11 cellular contexts compared by ENCODE assay signal in genomic region chr11:34655335-34656008, GRCh38. TPM values are rescaled to one million over a fixed set of nuclear protein-coding genes. Genes with fewer than 3 reads are reported as not detected.
DNase-seq lines count a peak whose midpoint lies in the region; FAIRE-seq and TF ChIP-seq lines count a peak whose summit lies in the region.
"Had no signal": no experiment of that assay in that cellular context is flagged by ENCODE, and none has a peak within 500 bp of the region (broad histone marks: within the 10 kb centered on the region; RNA-seq: fewer than 3 reads in every experiment).

No MANE protein-coding gene starts in this region.

- H3K9me3 Mint-ChIP-seq in astrocyte (ENCODE audit: unreplicated experiment), result no peaks in the 10 kb centered on the region
- no peaks in the 10 kb centered on the region for H3K9me3 Mint-ChIP-seq in type B pancreatic cell
- H3K9me3 Mint-ChIP-seq in endothelial cell (ENCODE audit: unreplicated experiment), result no peaks in the 10 kb centered on the region

- H3K36me3 Mint-ChIP-seq in astrocyte (ENCODE audit: low read depth, unreplicated experiment), result no peaks in the 10 kb centered on the region
- no peaks in the 10 kb centered on the region for H3K36me3 Mint-ChIP-seq in type B pancreatic cell
- H3K36me3 Mint-ChIP-seq in endothelial cell (ENCODE audit: low read depth, unreplicated experiment), result no peaks in the 10 kb centered on the region

- no peak for TF ChIP-seq CTCF in astrocyte (IDR thresholded peaks at IDR 0.05; ENCODE audit: insufficient read depth, low read depth, low read length)
- TF ChIP-seq CTCF in type B pancreatic cell (conservative IDR thresholded peaks at IDR 0.05), result no peak
- TF ChIP-seq CTCF in endothelial cell (IDR thresholded peaks at IDR 0.05; ENCODE audit: unreplicated experiment), result no peak

- peak overlapping the region; percentile 51 for H3K4me2 ChIP-seq in astrocyte (ENCODE audit: low read length)

- H3K27ac Mint-ChIP-seq in astrocyte (ENCODE audit: unreplicated experiment) (peak overlapping the region; percentile 67), type B pancreatic cell (peak overlapping the region; percentile 71), endothelial cell (ENCODE audit: unreplicated experiment) (no peak overlapping the region)

- no peaks in the 10 kb centered on the region for H3K27me3 ChIP-seq in astrocyte (ENCODE audit: insufficient read depth, low read length)

- no peak for FAIRE-seq in astrocyte (lab: Jason Lieb, UNC)
- FAIRE-seq: GM19239, islet of Langerhans had no signal

- H3K4me1 ChIP-seq in astrocyte (ENCODE audit: insufficient read depth, low read length), result peaks cover 36% of the 10 kb centered on the region

- no peaks in the 10 kb centered on the region for H3K9me3 ChIP-seq in astrocyte (ENCODE audit: insufficient read depth, low read depth, low read length)

- no peak overlapping the region for H3K4me3 ChIP-seq in astrocyte (ENCODE audit: insufficient read depth, low read depth, low read length)

- H3K27me3 Mint-ChIP-seq in astrocyte (ENCODE audit: low read depth, unreplicated experiment), result no peaks in the 10 kb centered on the region
- H3K27me3 Mint-ChIP-seq in type B pancreatic cell, result no peaks in the 10 kb centered on the region
- H3K27me3 Mint-ChIP-seq in endothelial cell (ENCODE audit: unreplicated experiment), result no peaks in the 10 kb centered on the region

- peak overlapping the region; percentile 39 for H2AFZ ChIP-seq in astrocyte (ENCODE audit: low read depth, low read length)

- H3K27ac ChIP-seq in astrocyte (ENCODE audit: low read depth, low read length), result peak overlapping the region; percentile 78

- DNase-seq in HS-27A (ENCODE audit: low read depth) (peak; percentile 74), astrocyte (ENCODE audit: low read depth) (peak; percentile 89), iris pigment epithelial cell (ENCODE audit: low read depth) (peak; percentile 96), type B pancreatic cell (ENCODE audit: extremely low spot score, unreplicated experiment) (no peak), SHP77 (lab: John Stamatoyannopoulos, UW) (no peak), NCI-H82 (lab: John Stamatoyannopoulos, UW) (no peak), endothelial cell (ENCODE audit: low spot score) (no peak)
- DNase-seq: NCI-H446 had no signal

- H4K20me1 ChIP-seq in astrocyte (ENCODE audit: insufficient read depth, low read length), result no peaks in the 10 kb centered on the region

- H3K4me1 Mint-ChIP-seq in astrocyte (ENCODE audit: low read depth, unreplicated experiment) (peaks cover 39% of the 10 kb centered on the region), type B pancreatic cell (ENCODE audit: unreplicated experiment) (peaks cover 27% of the 10 kb centered on the region), endothelial cell (ENCODE audit: unreplicated experiment) (peaks cover 8% of the 10 kb centered on the region)

- H3K79me2 ChIP-seq in astrocyte (ENCODE audit: insufficient read depth, low read length), result no peaks in the 10 kb centered on the region

- no peak overlapping the region for H3K4me3 Mint-ChIP-seq in astrocyte (ENCODE audit: unreplicated experiment)
- no peak overlapping the region for H3K4me3 Mint-ChIP-seq in type B pancreatic cell
- no peak overlapping the region for H3K4me3 Mint-ChIP-seq in endothelial cell (ENCODE audit: unreplicated experiment)

- no peaks in the 10 kb centered on the region for H3K36me3 ChIP-seq in astrocyte (ENCODE audit: insufficient read depth, low read length)

- peak overlapping the region; percentile 46 for H3K9ac ChIP-seq in astrocyte (ENCODE audit: low read length)

RNA-seq across cellular contexts. Expression of gene EHF, which starts 34.6 kb away (rescaled TPM):
- 0.25 TPM in 1 of 2 replicates, not detected in the other for total RNA-seq in astrocyte
- 31.5 and 44.8 TPM in 2 replicates for total RNA-seq in type B pancreatic cell (ENCODE audit: low replicate concordance)
- not detected for total RNA-seq in endothelial cell (ENCODE audit: unreplicated experiment)
- total RNA-seq: T-helper 1 cell treated with Interleukin-12 subunit alpha and Interleukin-12 subunit beta and Interleukin-4 antibody, amounts not matched to agents 30 ng/mL and 1 ng/mL, for 36 hours had no signal

Comparison
In these comparisons a context has a peak if more than half of its experiments do, and no peak if none do; other contexts are left out.
1. DNase-seq: peak in HS-27A (single experiment), astrocyte (single experiment) and iris pigment epithelial cell (single experiment); none in type B pancreatic cell (single experiment), SHP77 (0 of 2), NCI-H82 (single experiment) and endothelial cell (single experiment).
2. RNA of gene EHF, which starts 34.6 kb away (total RNA-seq): 31.5 to 44.8 TPM in type B pancreatic cell; 0.25 TPM in astrocyte and not detected in endothelial cell (single experiment); every median in the first group is over 10 times any median in the second.